ENCODE assay signal across 26 cellular contexts in the genomic region with DNA sequence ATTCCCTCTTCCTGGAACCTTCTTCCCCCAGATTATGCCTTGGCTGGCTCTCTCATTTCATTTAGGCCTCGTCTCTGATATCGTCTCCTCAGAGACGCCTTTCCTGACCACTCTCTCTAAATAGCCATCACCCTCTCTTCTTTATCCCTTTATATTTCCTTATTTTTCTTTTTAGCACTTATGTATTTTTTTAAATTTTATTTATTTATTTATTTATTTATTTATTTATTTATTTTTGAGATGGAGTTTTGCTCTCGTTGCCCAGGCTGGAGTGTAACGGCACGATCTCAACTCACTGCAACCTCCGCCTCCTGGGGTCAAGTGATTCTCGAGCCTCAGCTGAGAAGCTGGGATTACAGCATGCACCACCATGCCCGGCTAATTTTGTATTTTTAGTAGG.
"Had no signal": no experiment of that assay in that cellular context is flagged by ENCODE, and none has a peak within 500 bp of the region (broad histone marks: within the 10 kb centered on the region; RNA-seq: fewer than 3 reads in every experiment).

No MANE protein-coding gene starts in this region.

- FAIRE-seq: small intestine, urothelium cell line had no signal

- H3K27ac ChIP-seq: neural progenitor cell, ovary, parathyroid adenoma, psoas muscle, right lobe of liver, sigmoid colon, stomach, thoracic aorta, thyroid gland, tibial nerve, upper lobe of left lung, vagina had no signal

- ATAC-seq: natural killer cell; psoas muscle; right cardiac atrium; right lobe of liver; stimulated activated effector memory CD8-positive, alpha-beta T cell treated with anti-CD3 and anti-CD28 coated beads, Interleukin-12 subunit alpha, Interleukin-12 subunit beta, amount 100 ng/mL, for 72 hours; stimulated activated naive B cell treated with anti-CD40 and anti-IgM and Interleukin-4, amounts not matched to agents 10 μg/mL and 1 μg/mL and 100 μg/mL, for 72 hours had no signal

- H3K4me1 ChIP-seq: parathyroid adenoma, psoas muscle, right lobe of liver, sigmoid colon, thyroid gland, tibial nerve, upper lobe of left lung, vagina had no signal

- DNase-seq: natural killer cell; occipital lobe; ovary; posterior cingulate gyrus; psoas muscle; right cardiac atrium; right lobe of liver; sigmoid colon; small intestine; stimulated activated CD4-positive, alpha-beta T cell treated with anti-CD3 and anti-CD28 coated beads, Interleukin-15, amount 100 ng/mL, for 24 hours; stimulated activated CD4-positive, alpha-beta T cell treated with anti-CD3 and anti-CD28 coated beads, Interleukin-2, amount 100 ng/mL, for 24 hours; stimulated activated CD4-positive, alpha-beta T cell treated with anti-CD3 and anti-CD28 coated beads, Interleukin-2, amount 100 ng/mL, for 48 hours; stimulated activated CD4-positive, alpha-beta T cell treated with anti-CD3 and anti-CD28 coated beads, Interleukin-4, amount 100 ng/mL, for 24 hours; stimulated activated naive B cell treated with anti-CD40 and anti-IgM and Interleukin-4, amounts not matched to agents 10 μg/mL and 1 μg/mL and 100 μg/mL, for 72 hours; stimulated activated naive CD4-positive, alpha-beta T cell treated with Interleukin-2 at 50 U/mL for 16 hours; stomach; thyroid gland; trophoblast cell; upper lobe of left lung had no signal

- H3K4me2 ChIP-seq: neural progenitor cell had no signal

- H3K4me3 ChIP-seq: neural progenitor cell, ovary, psoas muscle, right lobe of liver, sigmoid colon, stomach, thoracic aorta, thyroid gland, tibial nerve, upper lobe of left lung, vagina had no signal

- H3K9me3 ChIP-seq: ovary, psoas muscle, right lobe of liver, sigmoid colon, stomach, thoracic aorta, thyroid gland, tibial nerve, upper lobe of left lung, vagina had no signal

- H3K36me3 ChIP-seq: neural progenitor cell, ovary, right lobe of liver, sigmoid colon, stomach, thoracic aorta, thyroid gland, tibial nerve, upper lobe of left lung, vagina had no signal
